ENCODE assay signal across 8 cellular contexts in the genomic region with DNA sequence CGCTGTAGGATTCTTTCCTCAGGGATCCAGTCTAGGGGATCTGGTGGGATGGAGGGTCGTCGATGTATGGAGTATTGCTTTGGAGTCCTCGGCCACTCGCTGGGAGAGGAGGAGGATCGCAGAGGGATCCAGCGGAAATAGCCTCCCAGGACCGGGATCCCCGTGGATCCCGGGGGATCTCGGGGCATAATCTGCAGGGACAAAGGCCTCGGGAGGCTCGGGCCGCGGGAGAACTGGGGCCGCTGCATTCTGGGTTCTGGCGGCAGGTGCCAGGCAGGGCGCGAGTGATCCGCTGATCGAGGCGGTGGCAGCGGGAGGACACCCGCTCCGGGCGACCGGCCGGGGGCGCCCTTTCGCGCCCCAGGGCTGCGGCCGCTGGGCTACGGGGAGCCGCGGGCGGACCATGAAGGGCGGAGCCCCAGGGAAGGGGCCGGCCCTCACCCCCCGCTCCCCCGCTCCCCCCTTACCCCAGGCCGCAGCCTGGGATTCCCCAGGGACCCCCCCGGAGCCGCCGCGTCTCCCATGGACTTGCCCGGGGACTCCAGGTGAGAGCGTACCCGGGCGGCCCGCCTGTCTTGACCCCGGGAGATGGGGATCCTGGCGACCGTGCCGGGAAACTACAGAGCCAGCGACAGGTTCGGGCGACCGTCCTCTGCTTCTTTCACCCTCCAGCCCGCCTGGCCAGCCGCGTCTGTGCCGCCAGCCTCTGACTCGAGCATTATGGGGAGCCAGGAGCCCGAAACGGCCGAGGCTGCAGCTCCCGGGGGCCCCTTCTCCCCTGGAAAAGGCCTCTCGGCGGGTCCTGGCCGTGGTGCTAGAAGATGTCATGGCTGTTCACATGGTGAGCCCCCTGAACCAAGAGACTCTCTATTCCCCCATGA. TPM values are rescaled to one million over a fixed set of nuclear protein-coding genes. Genes with fewer than 3 reads are reported as not detected.
A peak's percentile ranks its signal among the peaks of the same experiment; 100 is the strongest.
DNase-seq lines count a peak whose midpoint lies in the region; ATAC-seq and TF ChIP-seq lines count a peak whose summit lies in the region.

No MANE protein-coding gene starts in this region.

- H3K27me3 ChIP-seq in mesenchymal stem cell (ENCODE audit: control insufficient read depth in 1 of 2, insufficient read depth in 1 of 2, low read length in 2 of 2), result no peaks in the 10 kb centered on the region

- H3K9ac ChIP-seq in mesenchymal stem cell (ENCODE audit: low read length), result peak overlapping the region; percentile 96

- intact Hi-C loops in activated CD8-positive, alpha-beta T cell treated with anti-CD3 and anti-CD28 coated beads for 36 hours (cut with micrococcal nuclease), result loop anchor here (2.0 to 10.0 kb wide), 2 partner anchors 17 to 243 kb away; partner anchors contain the start of genes BCL7C and CTF1

- H3K4me3 Mint-ChIP-seq in activated CD8-positive, alpha-beta T cell treated with anti-CD3 and anti-CD28 coated beads for 36 hours, result peak overlapping the region; percentile 88

- DNase-seq in AG04449 (ENCODE audit: low read depth, low spot score) (no peak), NCI-H526 treated with DMSO at 0.1 percent for 48 hours (lab: John Stamatoyannopoulos, UW) (peak; percentile 23), mesenchymal stem cell (peak; percentile 72)
- peak; percentile 87 for DNase-seq in activated CD8-positive, alpha-beta T cell treated with anti-CD3 and anti-CD28 coated beads for 36 hours
- DNase-seq in effector CD8-positive, alpha-beta T cell (lab: John Stamatoyannopoulos, UW), result peak; percentile 70
- DNase-seq in stimulated activated CD8-positive, alpha-beta memory T cell treated with anti-CD3 and anti-CD28 coated beads, Interleukin-15, amount 100 ng/mL, for 4 hours (ENCODE audit: low read depth in 2 of 2), result peak; percentile 52 to 66

- peaks cover 32% of the 10 kb centered on the region for H3K36me3 Mint-ChIP-seq in activated CD8-positive, alpha-beta T cell treated with anti-CD3 and anti-CD28 coated beads for 36 hours (ENCODE audit: low read depth)

- H3K14ac ChIP-seq in mesenchymal stem cell (ENCODE audit: low read length in 2 of 2), result peak overlapping the region; percentile 83 to 97

- H3K9me3 Mint-ChIP-seq in activated CD8-positive, alpha-beta T cell treated with anti-CD3 and anti-CD28 coated beads for 36 hours, result no peaks in the 10 kb centered on the region

- POLR2A ChIA-PET in AG04449 (lab: Yijun Ruan, JAX), result interaction anchor here (0.7 to 2.0 kb wide), 4 partner anchors 8 to 65 kb away, joined by 3 to 14 read pairs (median 4); partner anchors contain the start of genes ZNF689 and ZNF785
- POLR2A ChIA-PET in activated CD8-positive, alpha-beta T cell treated with anti-CD3 and anti-CD28 coated beads for 36 hours (lab: Charles Lee), result interaction anchor here (0.7 to 2.9 kb wide), 18 partner anchors 8 to 586 kb away, joined by 3 to 18 read pairs (median 5); partner anchors contain the start of genes ALDOA, DCTPP1, SRCAP and TBX6

- peak overlapping the region; percentile 92 for H3K4me2 ChIP-seq in mesenchymal stem cell (ENCODE audit: low read length, poor library complexity, severe bottlenecking)

- H3K4me3 ChIP-seq in AG04449 (ENCODE audit: low read depth, low read length) (peak overlapping the region; percentile 86), mesenchymal stem cell (ENCODE audit: insufficient read depth in 1 of 2, low read depth in 1 of 2, low read length in 2 of 2) (peak overlapping the region; percentile 62 to 97)

- peak overlapping the region; percentile 56 to 69 for H3K4ac ChIP-seq in mesenchymal stem cell (ENCODE audit: low read depth in 1 of 2, low read length in 2 of 2)

- peaks cover 37% of the 10 kb centered on the region in 2 experiments for H3K36me3 ChIP-seq in mesenchymal stem cell (ENCODE audit: control insufficient read depth in 1 of 2, insufficient read depth in 2 of 2, low read depth in 1 of 2, low read length in 2 of 2)

- H3K23ac ChIP-seq in mesenchymal stem cell (ENCODE audit: low read length in 2 of 2), result peak overlapping the region in 1 of 2 experiments; percentile 93

- CTCF ChIA-PET in AG04449 (lab: Yijun Ruan, JAX), result interaction anchor here (0.7 to 2.1 kb wide), 12 partner anchors 9 to 214 kb away, joined by 3 to 12 read pairs (median 4); partner anchors contain the start of gene ZNF689
- CTCF ChIA-PET in activated CD8-positive, alpha-beta T cell treated with anti-CD3 and anti-CD28 coated beads for 36 hours (lab: Charles Lee), result interaction anchor here (0.7 to 1.8 kb wide), 11 partner anchors 8 to 221 kb away, joined by 3 to 14 read pairs (median 5); partner anchors contain the start of genes DCTPP1 and ZNF747

- peak overlapping the region in 1 of 2 experiments; percentile 71 for H2BK12ac ChIP-seq in mesenchymal stem cell (ENCODE audit: low read length in 2 of 2)

- peak overlapping the region; percentile 67 for H4K91ac ChIP-seq in mesenchymal stem cell (ENCODE audit: low read length)

- peak overlapping the region; percentile 15 to 96 for H3K18ac ChIP-seq in mesenchymal stem cell (ENCODE audit: low read depth in 1 of 2, low read length in 2 of 2)

- H4K8ac ChIP-seq in mesenchymal stem cell (ENCODE audit: low read length), result peak overlapping the region; percentile 79

- peak overlapping the region; percentile 91 for H2BK15ac ChIP-seq in mesenchymal stem cell (ENCODE audit: low read depth, poor library complexity, severe bottlenecking)

- H2AK5ac ChIP-seq in mesenchymal stem cell (ENCODE audit: low read length, severe bottlenecking), result no peak overlapping the region

- peak overlapping the region; percentile 88 for H3K27ac ChIP-seq in mesenchymal stem cell (ENCODE audit: low read length, poor library complexity, severe bottlenecking)

- H3K9me3 ChIP-seq in mesenchymal stem cell (ENCODE audit: control insufficient read depth, low read length), result no peaks in the 10 kb centered on the region

- peak overlapping the region; percentile 74 for H2BK5ac ChIP-seq in mesenchymal stem cell (ENCODE audit: low read depth, low read length, poor library complexity, severe bottlenecking)

- H2AFZ ChIP-seq in mesenchymal stem cell (ENCODE audit: low read depth, low read length), result peak overlapping the region; percentile 57

- H3K27me3 Mint-ChIP-seq in activated CD8-positive, alpha-beta T cell treated with anti-CD3 and anti-CD28 coated beads for 36 hours, result no peaks in the 10 kb centered on the region

- peak overlapping the region; percentile 58 for H2BK120ac ChIP-seq in mesenchymal stem cell (ENCODE audit: low read depth, low read length)

- 2% methylated on average over 51 of the region's 71 CpGs for WGBS in mesenchymal stem cell

- peaks cover 32% of the 10 kb centered on the region for H3K4me1 Mint-ChIP-seq in activated CD8-positive, alpha-beta T cell treated with anti-CD3 and anti-CD28 coated beads for 36 hours (ENCODE audit: low read depth)

- TF ChIP-seq CTCF in AG04449 (IDR thresholded peaks at IDR 0.05; ENCODE audit: insufficient read depth, low read length, missing control alignments), result peak; percentile 70
- peak; percentile 77 for TF ChIP-seq CTCF in activated CD8-positive, alpha-beta T cell treated with anti-CD3 and anti-CD28 coated beads for 36 hours (IDR thresholded peaks at IDR 0.05)

- H3K79me1 ChIP-seq in mesenchymal stem cell (replicated peaks; ENCODE audit: low read length, poor library complexity, severe bottlenecking), result peaks cover 33% of the 10 kb centered on the region

- peaks cover 11% of the 10 kb centered on the region for H3K4me1 ChIP-seq in mesenchymal stem cell (ENCODE audit: control insufficient read depth, insufficient read depth, low read depth, low read length)

- peak overlapping the region; percentile 91 for H3K27ac Mint-ChIP-seq in activated CD8-positive, alpha-beta T cell treated with anti-CD3 and anti-CD28 coated beads for 36 hours

- ATAC-seq in GM18517 (IDR thresholded peaks at IDR 0.05; ENCODE audit: unreplicated experiment), result peak; percentile 27
- ATAC-seq in HG03097 (IDR thresholded peaks at IDR 0.05; ENCODE audit: low FRiP score, unreplicated experiment), result peak; percentile 41
- ATAC-seq in activated CD8-positive, alpha-beta T cell treated with anti-CD3 and anti-CD28 coated beads for 36 hours, result peak; percentile 69

RNA-seq across cellular contexts. Expression of gene PRR14, which starts 0.6 kb away (rescaled TPM):
- total RNA-seq in activated CD8-positive, alpha-beta T cell treated with anti-CD3 and anti-CD28 coated beads for 36 hours, result 10 to 100 TPM; 74.0 to 76.6 TPM
- polyA plus RNA-seq in mesenchymal stem cell (2013, experiment 1 of 2), result 38.9 TPM
- 37.7 TPM for polyA plus RNA-seq in mesenchymal stem cell (2013, experiment 2 of 2)

RNA-seq across cellular contexts. Expression of gene FBRS, which starts 6.9 kb away (rescaled TPM):
- 10 to 100 TPM; 80.3 to 85.8 TPM for total RNA-seq in activated CD8-positive, alpha-beta T cell treated with anti-CD3 and anti-CD28 coated beads for 36 hours
- 61.7 TPM for polyA plus RNA-seq in mesenchymal stem cell (2013, experiment 1 of 2)
- 57.4 TPM for polyA plus RNA-seq in mesenchymal stem cell (2013, experiment 2 of 2)

RNA-seq across cellular contexts. Expression of gene ZNF689, which starts 41.2 kb away (rescaled TPM):
- 10 to 100 TPM in 1 of 2 experiments, 1 to 10 TPM in 1; 9.8 to 11.3 TPM for total RNA-seq in activated CD8-positive, alpha-beta T cell treated with anti-CD3 and anti-CD28 coated beads for 36 hours
- 7.4 TPM for polyA plus RNA-seq in mesenchymal stem cell (2013, experiment 1 of 2)
- polyA plus RNA-seq in mesenchymal stem cell (2013, experiment 2 of 2), result 6.7 TPM

RNA-seq across cellular contexts. Expression of gene SRCAP, which starts 47.6 kb away (rescaled TPM):
- total RNA-seq in activated CD8-positive, alpha-beta T cell treated with anti-CD3 and anti-CD28 coated beads for 36 hours, result 10 to 100 TPM; 57.2 to 64.7 TPM
- 17.1 TPM for polyA plus RNA-seq in mesenchymal stem cell (2013, experiment 1 of 2)
- 16.0 TPM for polyA plus RNA-seq in mesenchymal stem cell (2013, experiment 2 of 2)
